Comparison of ENCODE assay signal across 2 cellular contexts in the genomic region with DNA sequence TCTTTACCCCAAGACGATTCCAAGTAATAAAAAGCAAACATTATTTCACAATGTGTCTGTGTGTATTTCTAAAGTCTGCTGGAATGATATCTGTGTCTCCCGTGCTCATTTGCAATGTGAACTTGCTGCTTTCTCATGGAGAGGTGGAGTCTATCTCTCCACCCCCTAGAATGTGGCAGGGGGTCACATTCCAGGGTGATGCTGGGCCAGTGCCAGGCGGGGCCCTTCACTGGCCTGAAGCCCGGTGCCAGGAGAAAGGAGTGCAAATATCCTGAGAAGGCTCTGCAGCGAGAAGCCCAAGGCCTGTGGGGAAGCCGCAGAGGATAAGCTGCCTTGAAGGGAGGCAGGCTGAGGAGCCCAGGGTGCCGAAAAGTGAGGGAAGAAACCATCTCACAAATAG.
TF ChIP-seq lines count a peak whose summit lies in the region.

No MANE protein-coding gene starts in this region.

TF ChIP-seq in HEK293, 187 proteins besides CTCF, POLR2A, EP300 and RAD21:
- TF ChIP-seq, protein P1, sequence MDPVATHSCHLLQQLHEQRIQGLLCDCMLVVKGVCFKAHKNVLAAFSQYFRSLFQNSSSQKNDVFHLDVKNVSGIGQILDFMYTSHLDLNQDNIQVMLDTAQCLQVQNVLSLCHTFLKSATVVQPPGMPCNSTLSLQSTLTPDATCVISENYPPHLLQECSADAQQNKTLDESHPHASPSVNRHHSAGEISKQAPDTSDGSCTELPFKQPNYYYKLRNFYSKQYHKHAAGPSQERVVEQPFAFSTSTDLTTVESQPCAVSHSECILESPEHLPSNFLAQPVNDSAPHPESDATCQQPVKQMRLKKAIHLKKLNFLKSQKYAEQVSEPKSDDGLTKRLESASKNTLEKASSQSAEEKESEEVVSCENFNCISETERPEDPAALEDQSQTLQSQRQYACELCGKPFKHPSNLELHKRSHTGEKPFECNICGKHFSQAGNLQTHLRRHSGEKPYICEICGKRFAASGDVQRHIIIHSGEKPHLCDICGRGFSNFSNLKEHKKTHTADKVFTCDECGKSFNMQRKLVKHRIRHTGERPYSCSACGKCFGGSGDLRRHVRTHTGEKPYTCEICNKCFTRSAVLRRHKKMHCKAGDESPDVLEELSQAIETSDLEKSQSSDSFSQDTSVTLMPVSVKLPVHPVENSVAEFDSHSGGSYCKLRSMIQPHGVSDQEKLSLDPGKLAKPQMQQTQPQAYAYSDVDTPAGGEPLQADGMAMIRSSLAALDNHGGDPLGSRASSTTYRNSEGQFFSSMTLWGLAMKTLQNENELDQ (tag by site-specific recombination; IDR thresholded peaks at IDR 0.05; ENCODE audit: low read depth), result no peak
- TF ChIP-seq ZNF19 (tag by site-specific recombination; IDR thresholded peaks at IDR 0.05; ENCODE audit: low read depth) (no peak), ZNF394 (tag by site-specific recombination; IDR thresholded peaks at IDR 0.05; ENCODE audit: borderline replicate concordance) (no peak), ATF2 (tag by site-specific recombination; IDR thresholded peaks at IDR 0.05; ENCODE audit: low read depth) (no peak), ZNF692 (tag by site-specific recombination; IDR thresholded peaks at IDR 0.05) (peak; percentile 80), ZNF132 (tag by site-specific recombination; IDR thresholded peaks at IDR 0.05; ENCODE audit: borderline replicate concordance) (no peak), ZNF266 (tag by site-specific recombination; IDR thresholded peaks at IDR 0.05; ENCODE audit: low read depth) (no peak), GLIS1 (tag by site-specific recombination; IDR thresholded peaks at IDR 0.05) (0 out of 2 replicates have a peak, but pooled peaks have one; percentile 10)
TF ChIP-seq in HEK293: peak in this region for 2.

TF ChIP-seq in WTC11, 78 proteins besides CTCF, POLR2A, EP300 and RAD21:
- TF ChIP-seq ARID4B (CRISPR knock-in tag; IDR thresholded peaks at IDR 0.05; ENCODE audit: borderline replicate concordance), result no peak
- TF ChIP-seq MYBL2 (CRISPR knock-in tag; IDR thresholded peaks at IDR 0.05), result no peak
- TF ChIP-seq, protein P2, sequence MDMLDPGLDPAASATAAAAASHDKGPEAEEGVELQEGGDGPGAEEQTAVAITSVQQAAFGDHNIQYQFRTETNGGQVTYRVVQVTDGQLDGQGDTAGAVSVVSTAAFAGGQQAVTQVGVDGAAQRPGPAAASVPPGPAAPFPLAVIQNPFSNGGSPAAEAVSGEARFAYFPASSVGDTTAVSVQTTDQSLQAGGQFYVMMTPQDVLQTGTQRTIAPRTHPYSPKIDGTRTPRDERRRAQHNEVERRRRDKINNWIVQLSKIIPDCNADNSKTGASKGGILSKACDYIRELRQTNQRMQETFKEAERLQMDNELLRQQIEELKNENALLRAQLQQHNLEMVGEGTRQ (CRISPR knock-in tag; IDR thresholded peaks at IDR 0.05), result no peak
- no peak for TF ChIP-seq SP1 (CRISPR knock-in tag; conservative IDR thresholded peaks at IDR 0.05)
- TF ChIP-seq ZNF317 (CRISPR knock-in tag; IDR thresholded peaks at IDR 0.05; ENCODE audit: borderline replicate concordance, low read depth), result no peak
- TF ChIP-seq TCF7 (CRISPR knock-in tag; IDR thresholded peaks at IDR 0.05; ENCODE audit: low read depth), result no peak
- TF ChIP-seq, protein P3, sequence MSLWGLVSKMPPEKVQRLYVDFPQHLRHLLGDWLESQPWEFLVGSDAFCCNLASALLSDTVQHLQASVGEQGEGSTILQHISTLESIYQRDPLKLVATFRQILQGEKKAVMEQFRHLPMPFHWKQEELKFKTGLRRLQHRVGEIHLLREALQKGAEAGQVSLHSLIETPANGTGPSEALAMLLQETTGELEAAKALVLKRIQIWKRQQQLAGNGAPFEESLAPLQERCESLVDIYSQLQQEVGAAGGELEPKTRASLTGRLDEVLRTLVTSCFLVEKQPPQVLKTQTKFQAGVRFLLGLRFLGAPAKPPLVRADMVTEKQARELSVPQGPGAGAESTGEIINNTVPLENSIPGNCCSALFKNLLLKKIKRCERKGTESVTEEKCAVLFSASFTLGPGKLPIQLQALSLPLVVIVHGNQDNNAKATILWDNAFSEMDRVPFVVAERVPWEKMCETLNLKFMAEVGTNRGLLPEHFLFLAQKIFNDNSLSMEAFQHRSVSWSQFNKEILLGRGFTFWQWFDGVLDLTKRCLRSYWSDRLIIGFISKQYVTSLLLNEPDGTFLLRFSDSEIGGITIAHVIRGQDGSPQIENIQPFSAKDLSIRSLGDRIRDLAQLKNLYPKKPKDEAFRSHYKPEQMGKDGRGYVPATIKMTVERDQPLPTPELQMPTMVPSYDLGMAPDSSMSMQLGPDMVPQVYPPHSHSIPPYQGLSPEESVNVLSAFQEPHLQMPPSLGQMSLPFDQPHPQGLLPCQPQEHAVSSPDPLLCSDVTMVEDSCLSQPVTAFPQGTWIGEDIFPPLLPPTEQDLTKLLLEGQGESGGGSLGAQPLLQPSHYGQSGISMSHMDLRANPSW (CRISPR knock-in tag; conservative IDR thresholded peaks at IDR 0.05; ENCODE audit: low read depth), result no peak
- TF ChIP-seq ATF1 (CRISPR knock-in tag; IDR thresholded peaks at IDR 0.05), result no peak
- no peak for TF ChIP-seq MXD4 (CRISPR knock-in tag; IDR thresholded peaks at IDR 0.05; ENCODE audit: borderline replicate concordance)
- no peak for TF ChIP-seq CREB1 (CRISPR knock-in tag; IDR thresholded peaks at IDR 0.05)
TF ChIP-seq in WTC11: peak in this region for 0.
